ENCODE assay signal across 1 cellular context in genomic region chr14:67357583-67358354, GRCh38.
TF ChIP-seq lines count a peak whose summit lies in the region.

No MANE protein-coding gene starts in this region.

TF ChIP-seq in A549, 52 proteins besides CTCF, POLR2A, EP300 and RAD21 (continued from another document):
- TF ChIP-seq REST (IDR thresholded peaks at IDR 0.05) (no peak), EHF (CRISPR knock-in tag; IDR thresholded peaks at IDR 0.05) (no peak)
